In genomic region chr11:115919341-115920086, GRCh38 we compare ENCODE assay signal across 8 cellular contexts.
DNase-seq lines count a peak whose midpoint lies in the region; ATAC-seq, FAIRE-seq and TF ChIP-seq lines count a peak whose summit lies in the region.

No MANE protein-coding gene starts in this region.

- H4K91ac ChIP-seq in IMR-90 (ENCODE audit: insufficient read depth, low read depth, low read length) = peak overlapping the region; percentile 23; the same call in 1 of the 2 replicates

- H3K14ac ChIP-seq in IMR-90 (replicated peaks; ENCODE audit: low read depth, low read length) = no peak overlapping the region

- TF ChIP-seq POLR2A in IMR-90 (IDR thresholded peaks at IDR 0.05; ENCODE audit: low read depth, low read length) = no peak

- H2BK120ac ChIP-seq in IMR-90 (ENCODE audit: low read depth, low read length) = 0 out of 2 replicates have a peak overlapping the region, but pooled peaks have one; percentile 11

- H3K56ac ChIP-seq in IMR-90 (ENCODE audit: extremely low read depth, insufficient read depth, low read length) = no peak overlapping the region

- 0 out of 2 replicates have a peak overlapping the region, but pooled peaks have one; percentile 7 for H3K4ac ChIP-seq in IMR-90 (ENCODE audit: low read depth, low read length)

- no peaks in the 10 kb centered on the region for H3K4me1 Mint-ChIP-seq in naive thymus-derived CD8-positive, alpha-beta T cell
- no peaks in the 10 kb centered on the region for H3K4me1 Mint-ChIP-seq in T-helper 17 cell
- peaks cover 6% of the 10 kb centered on the region; the same call in 1 of the 2 replicates for H3K4me1 Mint-ChIP-seq in WTC11

- H2AK5ac ChIP-seq in IMR-90 (ENCODE audit: low read depth, low read length) = no peak overlapping the region

- H3K9me1 ChIP-seq in IMR-90 (ENCODE audit: insufficient read depth, low read length) = no peaks in the 10 kb centered on the region

- TF ChIP-seq RAD21 in IMR-90 (IDR thresholded peaks at IDR 0.05; ENCODE audit: low read length) = no peak

- DNase-seq in GM18507 (ENCODE audit: extremely low spot score, insufficient read length, low read depth) = peak; percentile 33
- peak; percentile 79 for DNase-seq in IMR-90
- peak; percentile 3 for DNase-seq in iris pigment epithelial cell (ENCODE audit: low read depth)
- no peak for DNase-seq in NCI-H2081 treated with DMSO at 0.1 percent for 48 hours (lab: John Stamatoyannopoulos, UW)
- no peak for DNase-seq in naive thymus-derived CD8-positive, alpha-beta T cell
- no peak for DNase-seq in T-helper 17 cell
- no peak for DNase-seq in WTC11 (ENCODE audit: low spot score)

- no peak overlapping the region; the same call in 1 of the 2 replicates for H4K5ac ChIP-seq in IMR-90 (ENCODE audit: low read depth, low read length)

- H4K8ac ChIP-seq in IMR-90 (ENCODE audit: low read depth in 2 of 2, low read length in 2 of 2) = no peak overlapping the region

- no peak overlapping the region for H3K27ac Mint-ChIP-seq in naive thymus-derived CD8-positive, alpha-beta T cell
- no peak overlapping the region for H3K27ac Mint-ChIP-seq in T-helper 17 cell
- H3K27ac Mint-ChIP-seq in WTC11 = no peak overlapping the region

- H2BK5ac ChIP-seq in IMR-90 (ENCODE audit: low read depth, low read length, poor library complexity, severe bottlenecking) = no peak overlapping the region

- no peaks in the 10 kb centered on the region for H3K27me3 ChIP-seq in IMR-90 (ENCODE audit: control insufficient read depth, insufficient read depth, low read length)

- POLR2A ChIA-PET in IMR-90 (lab: Charles Lee; ENCODE audit: unreplicated experiment) = no interaction called here
- POLR2A ChIA-PET in naive thymus-derived CD8-positive, alpha-beta T cell (lab: Charles Lee) = no interaction called here
- POLR2A ChIA-PET in WTC11 (lab: Charles Lee) = interaction anchor here (0.6 kb wide), 1 partner anchor 1752 kb away, joined by 3 read pairs; no protein-coding TSS in a partner anchor

- in situ Hi-C loops in IMR-90 (cut with MboI; ENCODE audit: low sequenced_read_pairs) = no loop called here

- dilution Hi-C loops in IMR-90 (cut with HindIII; ENCODE audit: low sequenced_read_pairs, unreplicated experiment) = no loop called here

- peaks cover 0 to 7% (median 0%) of the 10 kb centered on the region in 5 donors for H3K27me3 Mint-ChIP-seq in naive thymus-derived CD8-positive, alpha-beta T cell
- no peaks in the 10 kb centered on the region for H3K27me3 Mint-ChIP-seq in T-helper 17 cell
- peaks cover 4% of the 10 kb centered on the region for H3K27me3 Mint-ChIP-seq in WTC11 (ENCODE audit: low read depth)

- H3K23ac ChIP-seq in IMR-90 (ENCODE audit: low read depth, low read length) = no peak overlapping the region

- H3K4me3 ChIP-seq in IMR-90 (ENCODE audit: insufficient read depth, low read depth, low read length) = no peak overlapping the region

- H3K4me3 Mint-ChIP-seq in naive thymus-derived CD8-positive, alpha-beta T cell = no peak overlapping the region
- H3K4me3 Mint-ChIP-seq in T-helper 17 cell = no peak overlapping the region
- no peak overlapping the region for H3K4me3 Mint-ChIP-seq in WTC11

- peaks cover 0 to 9% (median 0%) of the 10 kb centered on the region in 9 donors for H3K9me3 Mint-ChIP-seq in naive thymus-derived CD8-positive, alpha-beta T cell
- H3K9me3 Mint-ChIP-seq in WTC11 = no peaks in the 10 kb centered on the region

- no peak overlapping the region; the same call in 1 of the 2 replicates for H3K27ac ChIP-seq in IMR-90 (ENCODE audit: insufficient read depth, low read length)

- TF ChIP-seq CTCF in IMR-90 (conservative IDR thresholded peaks at IDR 0.05; ENCODE audit: low read depth, low read length) = no peak
- no peak for TF ChIP-seq CTCF in WTC11 (IDR thresholded peaks at IDR 0.05)

- H3K9me3 ChIP-seq in IMR-90 (ENCODE audit: control insufficient read depth, insufficient read depth, low read length) (no peaks in the 10 kb centered on the region), T-helper 17 cell (ENCODE audit: control insufficient read depth, low read length, poor library complexity, severe bottlenecking) (no peaks in the 10 kb centered on the region)

- WGBS in IMR-90 (ENCODE audit: extremely low coverage in 2 of 2, insufficient read length in 1 of 2), 2 experiments = no CpG with 5 or more reads among the region's 4 CpGs

- no peak overlapping the region for H2BK15ac ChIP-seq in IMR-90 (ENCODE audit: low read depth, low read length)

- H3K18ac ChIP-seq in IMR-90 (ENCODE audit: low read depth, low read length) = no peak overlapping the region; the same call in 1 of the 2 replicates

- no TSS peak for BruUV-seq in IMR-90 (replicated peaks; lab: Mats Ljungman, UMichigan)

- ATAC-seq in GM21576 (IDR thresholded peaks at IDR 0.05; ENCODE audit: unreplicated experiment) = peak; percentile 51
- ATAC-seq in IMR-90 (ENCODE audit: low read depth) = peak; percentile 77
- no peak for ATAC-seq in naive thymus-derived CD8-positive, alpha-beta T cell
- ATAC-seq in T-helper 17 cell = no peak
- ATAC-seq in WTC11 = no peak

- no peak overlapping the region for H2BK20ac ChIP-seq in IMR-90 (ENCODE audit: low read depth, low read length)

- no peak overlapping the region for H2AK9ac ChIP-seq in IMR-90 (replicated peaks; ENCODE audit: low read depth, low read length, poor library complexity)

- peak; percentile 97 for FAIRE-seq in GM18507 (lab: Jason Lieb, UNC)

- H3K36me3 Mint-ChIP-seq in naive thymus-derived CD8-positive, alpha-beta T cell = no peaks in the 10 kb centered on the region
- H3K36me3 Mint-ChIP-seq in T-helper 17 cell (ENCODE audit: low read depth) = no peaks in the 10 kb centered on the region
- no peaks in the 10 kb centered on the region for H3K36me3 Mint-ChIP-seq in WTC11

- intact Hi-C loops in IMR-90 (cut with micrococcal nuclease) = no loop called here

- H2AFZ ChIP-seq in IMR-90 (replicated peaks; ENCODE audit: low read length, poor library complexity) = no peak overlapping the region

- CTCF ChIA-PET in IMR-90 (lab: Yijun Ruan, JAX) = interaction anchor here (0.5 kb wide), 1 partner anchor 397 kb away, joined by 4 read pairs; no protein-coding TSS in a partner anchor
- CTCF ChIA-PET in WTC11 (lab: Charles Lee) = interaction anchor here (1.3 kb wide), 1 partner anchor 8 kb away, joined by 4 read pairs; no protein-coding TSS in a partner anchor

- no peak overlapping the region for H3K9ac ChIP-seq in IMR-90 (ENCODE audit: low read depth, low read length)

- no peaks in the 10 kb centered on the region for H4K20me1 ChIP-seq in IMR-90 (ENCODE audit: insufficient read depth, low read length)

- H3K4me1 ChIP-seq in IMR-90 (ENCODE audit: control insufficient read depth, insufficient read depth, low read length) = peaks cover 11% of the 10 kb centered on the region; the same call in 1 of the 2 replicates

- no peaks in the 10 kb centered on the region for H3K79me1 ChIP-seq in IMR-90 (ENCODE audit: low read depth in 1 of 2, low read length in 2 of 2)

- peak overlapping the region; percentile 45 for H3K4me2 ChIP-seq in IMR-90 (ENCODE audit: low read depth, low read length)

- H3K36me3 ChIP-seq in IMR-90 (ENCODE audit: control insufficient read depth, insufficient read depth, low read length) = no peaks in the 10 kb centered on the region

TF ChIP-seq in IMR-90, 13 proteins besides CTCF, POLR2A, EP300 and RAD21:
- TF ChIP-seq CHD1 (IDR thresholded peaks at IDR 0.05; ENCODE audit: low read depth, low read length) (no peak), BHLHE40 (IDR thresholded peaks at IDR 0.05; ENCODE audit: low read depth, low read length) (no peak), CEBPB (IDR thresholded peaks at IDR 0.05; ENCODE audit: low read depth, low read length) (no peak), FOS (IDR thresholded peaks at IDR 0.05; ENCODE audit: low read depth, low read length) (peak; percentile 71), RFX5 (IDR thresholded peaks at IDR 0.05; ENCODE audit: low read depth, low read length) (no peak), ELK1 (IDR thresholded peaks at IDR 0.05; ENCODE audit: borderline replicate concordance, low read depth, low read length) (no peak)

TF ChIP-seq in WTC11, 78 proteins besides CTCF, POLR2A, EP300 and RAD21 (continues in another document):
- TF ChIP-seq TEAD1 (CRISPR knock-in tag; IDR thresholded peaks at IDR 0.05) (no peak), ZNF425 (CRISPR knock-in tag; conservative IDR thresholded peaks at IDR 0.05) (no peak), ATF2 (CRISPR knock-in tag; IDR thresholded peaks at IDR 0.05; ENCODE audit: borderline replicate concordance, low read depth) (no peak), NFE2L1 (CRISPR knock-in tag; IDR thresholded peaks at IDR 0.05) (no peak), USF1 (CRISPR knock-in tag; IDR thresholded peaks at IDR 0.05) (no peak)

Comparison
In these comparisons a context has a peak if more than half of its experiments do, and no peak if none do; other contexts are left out.
1. DNase-seq: peak in GM18507 (single experiment), IMR-90 (single experiment) and iris pigment epithelial cell (single experiment); none in NCI-H2081 treated with DMSO at 0.1 percent for 48 hours (single experiment), naive thymus-derived CD8-positive, alpha-beta T cell (0 of 10), T-helper 17 cell (0 of 3) and WTC11 (single experiment).
2. ATAC-seq: peak in GM21576 (single experiment) and IMR-90 (single experiment); none in naive thymus-derived CD8-positive, alpha-beta T cell (0 of 2), T-helper 17 cell (single experiment) and WTC11 (single experiment).